In genomic region chr2:48749820-48750739, GRCh38 we compare ENCODE assay signal across 1 cellular context.
TF ChIP-seq lines count a peak whose summit lies in the region.

No MANE protein-coding gene starts in this region.

TF ChIP-seq in H1, 55 proteins besides CTCF, POLR2A, EP300 and RAD21 (continued from another document):
- no peak for TF ChIP-seq ATF3 (IDR thresholded peaks at IDR 0.05; ENCODE audit: insufficient read depth, low read depth, low read length)
- TF ChIP-seq TAF7 (optimal IDR thresholded peaks at IDR 0.05; ENCODE audit: borderline replicate concordance, low read depth, low read length) = no peak
- TF ChIP-seq PHF8 (conservative IDR thresholded peaks at IDR 0.05; ENCODE audit: low read depth, low read length) = no peak
- TF ChIP-seq FOSL1 (IDR thresholded peaks at IDR 0.05; ENCODE audit: insufficient read depth, low read depth, low read length) = no peak
- no peak for TF ChIP-seq KDM5A (IDR thresholded peaks at IDR 0.05; ENCODE audit: low read length)
- no peak for TF ChIP-seq TEAD4 (IDR thresholded peaks at IDR 0.05; ENCODE audit: low read depth, low read length)
- TF ChIP-seq JUN (IDR thresholded peaks at IDR 0.05; ENCODE audit: low read depth, low read length) = no peak
- TF ChIP-seq CHD7 (IDR thresholded peaks at IDR 0.05; ENCODE audit: insufficient replicate concordance, low read length) = no peak
- TF ChIP-seq SIRT6 (IDR thresholded peaks at IDR 0.05; ENCODE audit: low read length) = no peak
- TF ChIP-seq EZH2 (IDR thresholded peaks at IDR 0.05; ENCODE audit: low read depth, low read length, severe bottlenecking) = no peak
- TF ChIP-seq SP1 (IDR thresholded peaks at IDR 0.05; ENCODE audit: low read depth, low read length) = no peak
- TF ChIP-seq KDM1A (IDR thresholded peaks at IDR 0.05; ENCODE audit: borderline replicate concordance, low read length) = no peak
- no peak for TF ChIP-seq CEBPB (IDR thresholded peaks at IDR 0.05; ENCODE audit: low read depth, low read length)
- TF ChIP-seq ASH2L (IDR thresholded peaks at IDR 0.05; ENCODE audit: low read length) = no peak
